3 cellular contexts compared by ENCODE assay signal in genomic region chr13:88450515-88450914, GRCh38.
"Had no signal": no experiment of that assay in that cellular context is flagged by ENCODE, and none has a peak within 500 bp of the region (broad histone marks: within the 10 kb centered on the region; RNA-seq: fewer than 3 reads in every experiment).

No MANE protein-coding gene starts in this region.

- H3K4me3 ChIP-seq: GM12878 had no signal

- ATAC-seq: GM12878 had no signal

- DNase-seq: GDM1, GF-D8 had no signal
